Comparison of ENCODE assay signal across 30 cellular contexts in genomic region chr11:8204596-8204995, GRCh38. TPM values are rescaled to one million over a fixed set of nuclear protein-coding genes. Genes with fewer than 3 reads are reported as not detected.
"Had no signal": no experiment of that assay in that cellular context is flagged by ENCODE, and none has a peak within 500 bp of the region (broad histone marks: within the 10 kb centered on the region; RNA-seq: fewer than 3 reads in every experiment).

No MANE protein-coding gene starts in this region.

- H3K4me1 Mint-ChIP-seq: mesothelial cell of epicardium had no signal

- H3K27ac ChIP-seq: colonic mucosa, heart left ventricle, parathyroid adenoma, spleen, thoracic aorta, transverse colon had no signal

- H3K27me3 ChIP-seq: colonic mucosa had no signal

- H3K9ac ChIP-seq: parathyroid adenoma had no signal

- H3K27me3 Mint-ChIP-seq: stimulated activated memory B cell treated with anti-CD40 and anti-IgM and Interleukin-4, amounts not matched to agents 10 μg/mL and 1 μg/mL and 100 μg/mL, for 72 hours had no signal

- H3K4me1 ChIP-seq: colonic mucosa had no signal

- DNase-seq: colonic mucosa; dorsolateral prefrontal cortex; effector CD8-positive, alpha-beta T cell; foreskin melanocyte; heart left ventricle; hippocampal formation; kidney glomerular epithelial cell; mammary epithelial cell; natural killer cell; nucleus accumbens; spleen; stimulated activated CD4-positive, alpha-beta T cell treated with anti-CD3 and anti-CD28 coated beads, Interleukin-15, amount 100 ng/mL, for 24 hours; stimulated activated CD4-positive, alpha-beta T cell treated with anti-CD3 and anti-CD28 coated beads, Interleukin-1b, Interleukin-23, amount 100 ng/mL, for 48 hours; stimulated activated CD4-positive, alpha-beta T cell treated with anti-CD3 and anti-CD28 coated beads, Interleukin-4, amount 100 ng/mL, for 24 hours; stimulated activated naive CD8-positive, alpha-beta T cell treated with anti-CD3 and anti-CD28 coated beads, Interleukin-15, amount 100 ng/mL, for 72 hours; transverse colon had no signal

- H3K9me3 Mint-ChIP-seq: mesothelial cell of epicardium; natural killer cell; neural crest cell; stimulated activated memory B cell treated with anti-CD40 and anti-IgM and Interleukin-4, amounts not matched to agents 10 μg/mL and 1 μg/mL and 100 μg/mL, for 72 hours; stimulated activated naive CD8-positive, alpha-beta T cell treated with anti-CD3 and anti-CD28 coated beads, Interleukin-15, amount 100 ng/mL, for 72 hours had no signal

- ATAC-seq: heart left ventricle; left lobe of liver; natural killer cell; sciatic nerve; stimulated activated memory B cell treated with anti-CD40 and anti-IgM and Interleukin-4, amounts not matched to agents 10 μg/mL and 1 μg/mL and 100 μg/mL, for 72 hours; stimulated activated naive CD8-positive, alpha-beta T cell treated with anti-CD3 and anti-CD28 coated beads, Interleukin-15, amount 100 ng/mL, for 72 hours had no signal

- H3K4me3 ChIP-seq: colonic mucosa, dorsolateral prefrontal cortex, heart left ventricle, spleen, thoracic aorta, transverse colon had no signal

- H3K9me3 ChIP-seq: colonic mucosa, heart left ventricle, spleen, thoracic aorta, transverse colon had no signal

- H3K4me3 Mint-ChIP-seq: mesothelial cell of epicardium; natural killer cell; neural crest cell; stimulated activated memory B cell treated with anti-CD40 and anti-IgM and Interleukin-4, amounts not matched to agents 10 μg/mL and 1 μg/mL and 100 μg/mL, for 72 hours; stimulated activated naive CD8-positive, alpha-beta T cell treated with anti-CD3 and anti-CD28 coated beads, Interleukin-15, amount 100 ng/mL, for 72 hours had no signal

- H3K36me3 Mint-ChIP-seq: mesothelial cell of epicardium; natural killer cell; stimulated activated memory B cell treated with anti-CD40 and anti-IgM and Interleukin-4, amounts not matched to agents 10 μg/mL and 1 μg/mL and 100 μg/mL, for 72 hours had no signal

- H3K27ac Mint-ChIP-seq: mesothelial cell of epicardium; natural killer cell; stimulated activated memory B cell treated with anti-CD40 and anti-IgM and Interleukin-4, amounts not matched to agents 10 μg/mL and 1 μg/mL and 100 μg/mL, for 72 hours had no signal

- H3K36me3 ChIP-seq: colonic mucosa, heart left ventricle, spleen, thoracic aorta, transverse colon had no signal

RNA-seq across cellular contexts. Expression of gene RIC3, which starts 35.8 kb away (rescaled TPM):
- total RNA-seq: glomerular endothelial cell, myocyte had no signal

RNA-seq across cellular contexts. Expression of gene LMO1, which starts 59.1 kb away (rescaled TPM):
- total RNA-seq: colonic mucosa, left lobe of liver, mucosa of gallbladder, myocyte, natural killer cell, pulmonary artery endothelial cell, skeletal muscle tissue, subcutaneous adipose tissue, thoracic aorta, transverse colon, ureter had no signal
- polyA plus RNA-seq: mammary epithelial cell had no signal
